ENCODE assay signal across 1 cellular context in the genomic region with DNA sequence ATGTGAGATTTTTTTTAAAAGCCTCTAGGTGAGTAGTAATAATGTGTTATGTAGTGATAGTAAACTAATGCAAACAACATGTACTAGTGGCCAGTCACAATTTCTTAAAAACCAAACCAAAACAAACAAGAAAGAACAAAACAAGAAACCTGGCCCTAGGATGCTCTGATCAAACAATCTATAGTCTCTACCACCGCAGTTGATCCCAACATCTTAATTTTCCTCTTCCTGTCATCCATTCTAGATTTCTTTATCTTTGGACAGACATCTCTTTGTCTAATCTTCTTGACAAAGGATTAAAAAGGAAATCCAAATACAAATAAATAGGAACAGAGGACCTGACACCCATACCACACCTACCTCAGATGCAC.
TF ChIP-seq lines count a peak whose summit lies in the region.

No MANE protein-coding gene starts in this region.

TF ChIP-seq in HepG2, 621 proteins besides CTCF, POLR2A, EP300 and RAD21 (continued from another document):
- TF ChIP-seq, protein P1, sequence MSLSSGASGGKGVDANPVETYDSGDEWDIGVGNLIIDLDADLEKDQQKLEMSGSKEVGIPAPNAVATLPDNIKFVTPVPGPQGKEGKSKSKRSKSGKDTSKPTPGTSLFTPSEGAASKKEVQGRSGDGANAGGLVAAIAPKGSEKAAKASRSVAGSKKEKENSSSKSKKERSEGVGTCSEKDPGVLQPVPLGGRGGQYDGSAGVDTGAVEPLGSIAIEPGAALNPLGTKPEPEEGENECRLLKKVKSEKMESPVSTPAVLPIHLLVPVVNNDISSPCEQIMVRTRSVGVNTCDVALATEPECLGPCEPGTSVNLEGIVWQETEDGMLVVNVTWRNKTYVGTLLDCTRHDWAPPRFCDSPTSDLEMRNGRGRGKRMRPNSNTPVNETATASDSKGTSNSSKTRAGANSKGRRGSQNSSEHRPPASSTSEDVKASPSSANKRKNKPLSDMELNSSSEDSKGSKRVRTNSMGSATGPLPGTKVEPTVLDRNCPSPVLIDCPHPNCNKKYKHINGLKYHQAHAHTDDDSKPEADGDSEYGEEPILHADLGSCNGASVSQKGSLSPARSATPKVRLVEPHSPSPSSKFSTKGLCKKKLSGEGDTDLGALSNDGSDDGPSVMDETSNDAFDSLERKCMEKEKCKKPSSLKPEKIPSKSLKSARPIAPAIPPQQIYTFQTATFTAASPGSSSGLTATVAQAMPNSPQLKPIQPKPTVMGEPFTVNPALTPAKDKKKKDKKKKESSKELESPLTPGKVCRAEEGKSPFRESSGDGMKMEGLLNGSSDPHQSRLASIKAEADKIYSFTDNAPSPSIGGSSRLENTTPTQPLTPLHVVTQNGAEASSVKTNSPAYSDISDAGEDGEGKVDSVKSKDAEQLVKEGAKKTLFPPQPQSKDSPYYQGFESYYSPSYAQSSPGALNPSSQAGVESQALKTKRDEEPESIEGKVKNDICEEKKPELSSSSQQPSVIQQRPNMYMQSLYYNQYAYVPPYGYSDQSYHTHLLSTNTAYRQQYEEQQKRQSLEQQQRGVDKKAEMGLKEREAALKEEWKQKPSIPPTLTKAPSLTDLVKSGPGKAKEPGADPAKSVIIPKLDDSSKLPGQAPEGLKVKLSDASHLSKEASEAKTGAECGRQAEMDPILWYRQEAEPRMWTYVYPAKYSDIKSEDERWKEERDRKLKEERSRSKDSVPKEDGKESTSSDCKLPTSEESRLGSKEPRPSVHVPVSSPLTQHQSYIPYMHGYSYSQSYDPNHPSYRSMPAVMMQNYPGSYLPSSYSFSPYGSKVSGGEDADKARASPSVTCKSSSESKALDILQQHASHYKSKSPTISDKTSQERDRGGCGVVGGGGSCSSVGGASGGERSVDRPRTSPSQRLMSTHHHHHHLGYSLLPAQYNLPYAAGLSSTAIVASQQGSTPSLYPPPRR (CRISPR knock-in tag; IDR thresholded peaks at IDR 0.05; ENCODE audit: borderline replicate concordance), result no peak
- TF ChIP-seq, protein P2, sequence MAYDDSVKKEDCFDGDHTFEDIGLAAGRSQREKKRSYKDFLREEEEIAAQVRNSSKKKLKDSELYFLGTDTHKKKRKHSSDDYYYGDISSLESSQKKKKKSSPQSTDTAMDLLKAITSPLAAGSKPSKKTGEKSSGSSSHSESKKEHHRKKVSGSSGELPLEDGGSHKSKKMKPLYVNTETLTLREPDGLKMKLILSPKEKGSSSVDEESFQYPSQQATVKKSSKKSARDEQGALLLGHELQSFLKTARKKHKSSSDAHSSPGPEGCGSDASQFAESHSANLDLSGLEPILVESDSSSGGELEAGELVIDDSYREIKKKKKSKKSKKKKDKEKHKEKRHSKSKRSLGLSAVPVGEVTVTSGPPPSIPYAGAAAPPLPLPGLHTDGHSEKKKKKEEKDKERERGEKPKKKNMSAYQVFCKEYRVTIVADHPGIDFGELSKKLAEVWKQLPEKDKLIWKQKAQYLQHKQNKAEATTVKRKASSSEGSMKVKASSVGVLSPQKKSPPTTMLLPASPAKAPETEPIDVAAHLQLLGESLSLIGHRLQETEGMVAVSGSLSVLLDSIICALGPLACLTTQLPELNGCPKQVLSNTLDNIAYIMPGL (CRISPR knock-in tag; IDR thresholded peaks at IDR 0.05; ENCODE audit: borderline replicate concordance in 1 of 2, low read depth in 1 of 2), result no peak
- no peak for TF ChIP-seq XRCC5 (optimal IDR thresholded peaks at IDR 0.05; ENCODE audit: low read length)
- no peak for TF ChIP-seq ZNF317 (CRISPR knock-in tag; IDR thresholded peaks at IDR 0.05)
- TF ChIP-seq, protein P3, sequence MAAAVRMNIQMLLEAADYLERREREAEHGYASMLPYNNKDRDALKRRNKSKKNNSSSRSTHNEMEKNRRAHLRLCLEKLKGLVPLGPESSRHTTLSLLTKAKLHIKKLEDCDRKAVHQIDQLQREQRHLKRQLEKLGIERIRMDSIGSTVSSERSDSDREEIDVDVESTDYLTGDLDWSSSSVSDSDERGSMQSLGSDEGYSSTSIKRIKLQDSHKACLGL (CRISPR knock-in tag; IDR thresholded peaks at IDR 0.05), result no peak
- no peak for TF ChIP-seq SMARCC2 (IDR thresholded peaks at IDR 0.05)
- TF ChIP-seq SATB2 (CRISPR knock-in tag; IDR thresholded peaks at IDR 0.05), result no peak
